In the genomic region with DNA sequence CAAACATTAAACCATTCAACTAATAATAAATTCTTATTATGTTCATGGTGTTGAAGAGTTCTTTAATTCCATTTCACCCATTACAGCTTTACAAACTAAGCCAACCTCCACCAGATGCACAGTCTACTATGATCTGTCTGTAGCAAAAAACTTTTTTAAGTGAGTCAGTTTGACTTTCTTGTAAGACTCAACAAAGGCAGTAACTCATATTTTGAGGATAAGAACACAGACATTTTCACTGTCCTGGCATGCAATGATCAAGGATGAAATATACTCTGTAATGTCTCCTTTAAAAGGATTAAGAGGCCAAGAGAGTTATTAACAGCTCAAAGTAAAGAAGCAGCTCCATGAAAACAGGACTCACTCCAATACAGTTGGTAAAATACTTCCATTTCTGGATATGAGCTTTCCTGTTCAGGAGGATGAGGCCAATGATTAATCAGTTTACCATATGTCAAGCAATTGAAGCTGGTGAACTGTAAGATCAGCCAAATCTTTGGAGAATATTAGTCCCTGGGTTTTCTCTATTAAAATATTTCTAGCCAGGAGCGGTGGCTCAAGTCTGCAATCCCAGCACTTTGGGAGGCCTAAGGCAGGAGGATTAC, we compare ENCODE assay signal across 17 cellular contexts. TPM values are rescaled to one million over a fixed set of nuclear protein-coding genes. Genes with fewer than 3 reads are reported as not detected.
"Had no signal": no experiment of that assay in that cellular context is flagged by ENCODE, and none has a peak within 500 bp of the region (broad histone marks: within the 10 kb centered on the region; RNA-seq: fewer than 3 reads in every experiment).

No MANE protein-coding gene starts in this region.

- H3K9me3 ChIP-seq: adrenal gland, body of pancreas, ovary, testis had no signal

- H3K27me3 Mint-ChIP-seq: memory B cell; stimulated activated naive CD8-positive, alpha-beta T cell treated with anti-CD3 and anti-CD28 coated beads, Interleukin-15, amount 100 ng/mL, for 72 hours had no signal

- DNase-seq: activated CD4-positive, alpha-beta T cell treated with anti-CD3 and anti-CD28 coated beads for 4 hours; activated CD8-positive, alpha-beta memory T cell treated with anti-CD3 and anti-CD28 coated beads, Interleukin-2, amount 50 U/mL, for 48 hours; activated CD8-positive, alpha-beta T cell treated with anti-CD3 and anti-CD28 coated beads, Interleukin-2, amount 10 ng/mL, durations not matched to agents 7 days and 5 days; activated naive CD4-positive, alpha-beta T cell treated with Interleukin-2 at 50 U/mL for 16 hours; adrenal gland; endodermal cell; glutamatergic neuron; ovary; retina; stimulated activated CD4-positive, alpha-beta T cell treated with anti-CD3 and anti-CD28 coated beads, Interleukin-4, amount 100 ng/mL, for 4 hours; stimulated activated naive CD8-positive, alpha-beta T cell treated with anti-CD3 and anti-CD28 coated beads, Interleukin-15, amount 100 ng/mL, for 72 hours; testis had no signal

- H3K4me1 Mint-ChIP-seq: memory B cell; nephron; stimulated activated naive CD8-positive, alpha-beta T cell treated with anti-CD3 and anti-CD28 coated beads, Interleukin-15, amount 100 ng/mL, for 72 hours had no signal

- H3K27ac ChIP-seq: adrenal gland, body of pancreas, ovary, testis had no signal

- H3K9me3 Mint-ChIP-seq: endodermal cell; memory B cell; nephron; stimulated activated naive CD8-positive, alpha-beta T cell treated with anti-CD3 and anti-CD28 coated beads, Interleukin-15, amount 100 ng/mL, for 72 hours had no signal

- H3K36me3 ChIP-seq: ovary had no signal

- H3K4me3 ChIP-seq: adrenal gland, body of pancreas, ovary, testis had no signal

- H3K4me3 Mint-ChIP-seq: activated CD8-positive, alpha-beta T cell treated with anti-CD3 and anti-CD28 coated beads, Interleukin-2, amount 10 ng/mL, durations not matched to agents 7 days and 5 days; endodermal cell; memory B cell; nephron; stimulated activated naive CD8-positive, alpha-beta T cell treated with anti-CD3 and anti-CD28 coated beads, Interleukin-15, amount 100 ng/mL, for 72 hours had no signal

- H3K27me3 ChIP-seq: adrenal gland, body of pancreas, ovary, testis had no signal

- H3K27ac Mint-ChIP-seq: activated CD8-positive, alpha-beta T cell treated with anti-CD3 and anti-CD28 coated beads, Interleukin-2, amount 10 ng/mL, durations not matched to agents 7 days and 5 days; memory B cell; nephron; stimulated activated naive CD8-positive, alpha-beta T cell treated with anti-CD3 and anti-CD28 coated beads, Interleukin-15, amount 100 ng/mL, for 72 hours had no signal

- H3K4me1 ChIP-seq: adrenal gland, testis had no signal

RNA-seq across cellular contexts. Expression of a gene that starts 45.5 kb away (rescaled TPM):
- total RNA-seq: adrenal gland, fibroblast of villous mesenchyme, skeletal muscle tissue had no signal
